Comparison of ENCODE assay signal across 1 cellular context in the genomic region with DNA sequence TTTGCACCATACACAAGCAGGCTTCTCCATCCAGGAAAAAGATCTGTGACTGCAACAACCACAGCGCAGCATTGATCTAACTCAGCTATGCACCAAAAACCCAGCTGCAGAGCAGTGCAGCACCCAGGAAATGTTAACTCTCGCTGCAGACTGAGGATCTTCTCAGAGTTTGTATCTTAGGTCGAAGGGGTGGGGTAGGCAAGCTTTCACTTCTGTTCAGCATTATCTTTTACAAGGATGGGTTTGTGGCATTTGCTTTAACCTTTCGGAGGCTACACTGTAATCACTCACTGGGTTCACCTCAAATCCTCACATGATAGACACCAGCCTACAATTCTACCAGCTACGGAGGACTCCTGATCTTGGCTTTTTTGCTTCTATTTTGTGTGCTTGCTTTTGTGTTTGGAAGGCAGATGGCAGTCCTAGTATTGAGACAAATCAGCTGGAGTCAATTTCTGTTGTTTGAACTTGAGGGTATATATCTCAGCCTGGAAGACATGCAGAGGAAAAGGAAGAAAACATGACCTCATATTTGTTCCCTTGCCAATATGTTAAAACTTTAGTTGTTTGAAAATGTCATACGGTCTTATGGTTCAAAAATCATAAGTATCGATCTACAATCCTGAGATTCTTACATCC.
TF ChIP-seq lines count a peak whose summit lies in the region.

No MANE protein-coding gene starts in this region.

TF ChIP-seq in SK-N-SH, 30 proteins besides CTCF, POLR2A, EP300 and RAD21 (continued from another document):
- TF ChIP-seq, protein P1, sequence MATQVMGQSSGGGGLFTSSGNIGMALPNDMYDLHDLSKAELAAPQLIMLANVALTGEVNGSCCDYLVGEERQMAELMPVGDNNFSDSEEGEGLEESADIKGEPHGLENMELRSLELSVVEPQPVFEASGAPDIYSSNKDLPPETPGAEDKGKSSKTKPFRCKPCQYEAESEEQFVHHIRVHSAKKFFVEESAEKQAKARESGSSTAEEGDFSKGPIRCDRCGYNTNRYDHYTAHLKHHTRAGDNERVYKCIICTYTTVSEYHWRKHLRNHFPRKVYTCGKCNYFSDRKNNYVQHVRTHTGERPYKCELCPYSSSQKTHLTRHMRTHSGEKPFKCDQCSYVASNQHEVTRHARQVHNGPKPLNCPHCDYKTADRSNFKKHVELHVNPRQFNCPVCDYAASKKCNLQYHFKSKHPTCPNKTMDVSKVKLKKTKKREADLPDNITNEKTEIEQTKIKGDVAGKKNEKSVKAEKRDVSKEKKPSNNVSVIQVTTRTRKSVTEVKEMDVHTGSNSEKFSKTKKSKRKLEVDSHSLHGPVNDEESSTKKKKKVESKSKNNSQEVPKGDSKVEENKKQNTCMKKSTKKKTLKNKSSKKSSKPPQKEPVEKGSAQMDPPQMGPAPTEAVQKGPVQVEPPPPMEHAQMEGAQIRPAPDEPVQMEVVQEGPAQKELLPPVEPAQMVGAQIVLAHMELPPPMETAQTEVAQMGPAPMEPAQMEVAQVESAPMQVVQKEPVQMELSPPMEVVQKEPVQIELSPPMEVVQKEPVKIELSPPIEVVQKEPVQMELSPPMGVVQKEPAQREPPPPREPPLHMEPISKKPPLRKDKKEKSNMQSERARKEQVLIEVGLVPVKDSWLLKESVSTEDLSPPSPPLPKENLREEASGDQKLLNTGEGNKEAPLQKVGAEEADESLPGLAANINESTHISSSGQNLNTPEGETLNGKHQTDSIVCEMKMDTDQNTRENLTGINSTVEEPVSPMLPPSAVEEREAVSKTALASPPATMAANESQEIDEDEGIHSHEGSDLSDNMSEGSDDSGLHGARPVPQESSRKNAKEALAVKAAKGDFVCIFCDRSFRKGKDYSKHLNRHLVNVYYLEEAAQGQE (IDR thresholded peaks at IDR 0.05; ENCODE audit: low read depth, low read length): no peak
- no peak for TF ChIP-seq TCF12 (IDR thresholded peaks at IDR 0.05)
- no peak for TF ChIP-seq EZH2phosphoT487 (IDR thresholded peaks at IDR 0.05; ENCODE audit: borderline replicate concordance, low read depth)
TF ChIP-seq in SK-N-SH: peak in this region for 0.
